Comparison of ENCODE assay signal across 1 cellular context in the genomic region with DNA sequence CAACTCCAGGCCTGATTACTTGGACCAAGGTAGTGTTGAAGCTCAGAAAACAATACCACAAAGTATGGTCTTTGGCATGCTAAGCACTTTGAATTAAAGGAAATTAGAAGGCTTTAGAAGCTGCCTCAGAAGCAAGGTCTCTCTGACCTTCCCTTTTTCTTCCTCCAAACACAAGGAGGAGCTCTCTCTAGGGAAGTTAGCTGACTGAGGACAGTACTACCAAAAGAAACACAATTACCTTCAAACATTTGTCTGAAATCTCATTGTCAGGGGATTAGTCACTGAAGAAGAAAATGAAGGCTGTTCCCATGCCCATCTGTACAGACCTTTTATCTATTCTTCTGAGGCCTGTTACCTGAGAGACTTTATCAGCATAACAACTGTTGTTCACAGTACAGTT.
TF ChIP-seq lines count a peak whose summit lies in the region.

No MANE protein-coding gene starts in this region.

TF ChIP-seq in GM23338, 12 proteins besides CTCF, POLR2A, EP300 and RAD21:
- TF ChIP-seq, protein P1, sequence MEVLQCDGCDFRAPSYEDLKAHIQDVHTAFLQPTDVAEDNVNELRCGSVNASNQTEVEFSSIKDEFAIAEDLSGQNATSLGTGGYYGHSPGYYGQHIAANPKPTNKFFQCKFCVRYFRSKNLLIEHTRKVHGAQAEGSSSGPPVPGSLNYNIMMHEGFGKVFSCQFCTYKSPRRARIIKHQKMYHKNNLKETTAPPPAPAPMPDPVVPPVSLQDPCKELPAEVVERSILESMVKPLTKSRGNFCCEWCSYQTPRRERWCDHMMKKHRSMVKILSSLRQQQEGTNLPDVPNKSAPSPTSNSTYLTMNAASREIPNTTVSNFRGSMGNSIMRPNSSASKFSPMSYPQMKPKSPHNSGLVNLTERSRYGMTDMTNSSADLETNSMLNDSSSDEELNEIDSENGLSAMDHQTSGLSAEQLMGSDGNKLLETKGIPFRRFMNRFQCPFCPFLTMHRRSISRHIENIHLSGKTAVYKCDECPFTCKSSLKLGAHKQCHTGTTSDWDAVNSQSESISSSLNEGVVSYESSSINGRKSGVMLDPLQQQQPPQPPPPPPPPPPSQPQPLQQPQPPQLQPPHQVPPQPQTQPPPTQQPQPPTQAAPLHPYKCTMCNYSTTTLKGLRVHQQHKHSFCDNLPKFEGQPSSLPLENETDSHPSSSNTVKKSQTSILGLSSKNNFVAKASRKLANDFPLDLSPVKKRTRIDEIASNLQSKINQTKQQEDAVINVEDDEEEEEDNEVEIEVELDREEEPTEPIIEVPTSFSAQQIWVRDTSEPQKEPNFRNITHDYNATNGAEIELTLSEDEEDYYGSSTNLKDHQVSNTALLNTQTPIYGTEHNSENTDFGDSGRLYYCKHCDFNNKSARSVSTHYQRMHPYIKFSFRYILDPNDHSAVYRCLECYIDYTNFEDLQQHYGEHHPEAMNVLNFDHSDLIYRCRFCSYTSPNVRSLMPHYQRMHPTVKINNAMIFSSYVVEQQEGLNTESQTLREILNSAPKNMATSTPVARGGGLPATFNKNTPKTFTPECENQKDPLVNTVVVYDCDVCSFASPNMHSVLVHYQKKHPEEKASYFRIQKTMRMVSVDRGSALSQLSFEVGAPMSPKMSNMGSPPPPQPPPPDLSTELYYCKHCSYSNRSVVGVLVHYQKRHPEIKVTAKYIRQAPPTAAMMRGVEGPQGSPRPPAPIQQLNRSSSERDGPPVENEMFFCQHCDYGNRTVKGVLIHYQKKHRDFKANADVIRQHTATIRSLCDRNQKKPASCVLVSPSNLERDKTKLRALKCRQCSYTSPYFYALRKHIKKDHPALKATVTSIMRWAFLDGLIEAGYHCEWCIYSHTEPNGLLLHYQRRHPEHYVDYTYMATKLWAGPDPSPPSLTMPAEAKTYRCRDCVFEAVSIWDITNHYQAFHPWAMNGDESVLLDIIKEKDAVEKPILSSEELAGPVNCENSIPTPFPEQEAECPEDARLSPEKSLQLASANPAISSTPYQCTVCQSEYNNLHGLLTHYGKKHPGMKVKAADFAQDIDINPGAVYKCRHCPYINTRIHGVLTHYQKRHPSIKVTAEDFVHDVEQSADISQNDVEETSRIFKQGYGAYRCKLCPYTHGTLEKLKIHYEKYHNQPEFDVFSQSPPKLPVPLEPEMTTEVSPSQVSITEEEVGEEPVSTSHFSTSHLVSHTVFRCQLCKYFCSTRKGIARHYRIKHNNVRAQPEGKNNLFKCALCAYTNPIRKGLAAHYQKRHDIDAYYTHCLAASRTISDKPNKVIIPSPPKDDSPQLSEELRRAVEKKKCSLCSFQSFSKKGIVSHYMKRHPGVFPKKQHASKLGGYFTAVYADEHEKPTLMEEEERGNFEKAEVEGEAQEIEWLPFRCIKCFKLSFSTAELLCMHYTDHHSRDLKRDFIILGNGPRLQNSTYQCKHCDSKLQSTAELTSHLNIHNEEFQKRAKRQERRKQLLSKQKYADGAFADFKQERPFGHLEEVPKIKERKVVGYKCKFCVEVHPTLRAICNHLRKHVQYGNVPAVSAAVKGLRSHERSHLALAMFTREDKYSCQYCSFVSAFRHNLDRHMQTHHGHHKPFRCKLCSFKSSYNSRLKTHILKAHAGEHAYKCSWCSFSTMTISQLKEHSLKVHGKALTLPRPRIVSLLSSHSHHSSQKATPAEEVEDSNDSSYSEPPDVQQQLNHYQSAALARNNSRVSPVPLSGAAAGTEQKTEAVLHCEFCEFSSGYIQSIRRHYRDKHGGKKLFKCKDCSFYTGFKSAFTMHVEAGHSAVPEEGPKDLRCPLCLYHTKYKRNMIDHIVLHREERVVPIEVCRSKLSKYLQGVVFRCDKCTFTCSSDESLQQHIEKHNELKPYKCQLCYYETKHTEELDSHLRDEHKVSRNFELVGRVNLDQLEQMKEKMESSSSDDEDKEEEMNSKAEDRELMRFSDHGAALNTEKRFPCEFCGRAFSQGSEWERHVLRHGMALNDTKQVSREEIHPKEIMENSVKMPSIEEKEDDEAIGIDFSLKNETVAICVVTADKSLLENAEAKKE (CRISPR knock-in tag; IDR thresholded peaks at IDR 0.05): no peak
- TF ChIP-seq STAT1 (IDR thresholded peaks at IDR 0.05; ENCODE audit: unreplicated experiment) (no peak), POLR2AphosphoS5 (IDR thresholded peaks at IDR 0.05; ENCODE audit: low read depth) (no peak), ZNF331 (CRISPR knock-in tag; IDR thresholded peaks at IDR 0.05; ENCODE audit: low read depth) (no peak), NANOG (IDR thresholded peaks at IDR 0.05; ENCODE audit: borderline replicate concordance) (no peak), EZH2phosphoT487 (IDR thresholded peaks at IDR 0.05; ENCODE audit: unreplicated experiment) (no peak), ZNF114 (CRISPR knock-in tag; IDR thresholded peaks at IDR 0.05) (no peak), JUNB (IDR thresholded peaks at IDR 0.05; ENCODE audit: unreplicated experiment) (no peak), CREB1 (CRISPR knock-in tag; IDR thresholded peaks at IDR 0.05; ENCODE audit: low read depth) (no peak), EZH2 (IDR thresholded peaks at IDR 0.05; ENCODE audit: low read depth, unreplicated experiment) (no peak)
- TF ChIP-seq, protein P2, sequence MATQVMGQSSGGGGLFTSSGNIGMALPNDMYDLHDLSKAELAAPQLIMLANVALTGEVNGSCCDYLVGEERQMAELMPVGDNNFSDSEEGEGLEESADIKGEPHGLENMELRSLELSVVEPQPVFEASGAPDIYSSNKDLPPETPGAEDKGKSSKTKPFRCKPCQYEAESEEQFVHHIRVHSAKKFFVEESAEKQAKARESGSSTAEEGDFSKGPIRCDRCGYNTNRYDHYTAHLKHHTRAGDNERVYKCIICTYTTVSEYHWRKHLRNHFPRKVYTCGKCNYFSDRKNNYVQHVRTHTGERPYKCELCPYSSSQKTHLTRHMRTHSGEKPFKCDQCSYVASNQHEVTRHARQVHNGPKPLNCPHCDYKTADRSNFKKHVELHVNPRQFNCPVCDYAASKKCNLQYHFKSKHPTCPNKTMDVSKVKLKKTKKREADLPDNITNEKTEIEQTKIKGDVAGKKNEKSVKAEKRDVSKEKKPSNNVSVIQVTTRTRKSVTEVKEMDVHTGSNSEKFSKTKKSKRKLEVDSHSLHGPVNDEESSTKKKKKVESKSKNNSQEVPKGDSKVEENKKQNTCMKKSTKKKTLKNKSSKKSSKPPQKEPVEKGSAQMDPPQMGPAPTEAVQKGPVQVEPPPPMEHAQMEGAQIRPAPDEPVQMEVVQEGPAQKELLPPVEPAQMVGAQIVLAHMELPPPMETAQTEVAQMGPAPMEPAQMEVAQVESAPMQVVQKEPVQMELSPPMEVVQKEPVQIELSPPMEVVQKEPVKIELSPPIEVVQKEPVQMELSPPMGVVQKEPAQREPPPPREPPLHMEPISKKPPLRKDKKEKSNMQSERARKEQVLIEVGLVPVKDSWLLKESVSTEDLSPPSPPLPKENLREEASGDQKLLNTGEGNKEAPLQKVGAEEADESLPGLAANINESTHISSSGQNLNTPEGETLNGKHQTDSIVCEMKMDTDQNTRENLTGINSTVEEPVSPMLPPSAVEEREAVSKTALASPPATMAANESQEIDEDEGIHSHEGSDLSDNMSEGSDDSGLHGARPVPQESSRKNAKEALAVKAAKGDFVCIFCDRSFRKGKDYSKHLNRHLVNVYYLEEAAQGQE (IDR thresholded peaks at IDR 0.05; ENCODE audit: unreplicated experiment): no peak
- TF ChIP-seq, protein P3, sequence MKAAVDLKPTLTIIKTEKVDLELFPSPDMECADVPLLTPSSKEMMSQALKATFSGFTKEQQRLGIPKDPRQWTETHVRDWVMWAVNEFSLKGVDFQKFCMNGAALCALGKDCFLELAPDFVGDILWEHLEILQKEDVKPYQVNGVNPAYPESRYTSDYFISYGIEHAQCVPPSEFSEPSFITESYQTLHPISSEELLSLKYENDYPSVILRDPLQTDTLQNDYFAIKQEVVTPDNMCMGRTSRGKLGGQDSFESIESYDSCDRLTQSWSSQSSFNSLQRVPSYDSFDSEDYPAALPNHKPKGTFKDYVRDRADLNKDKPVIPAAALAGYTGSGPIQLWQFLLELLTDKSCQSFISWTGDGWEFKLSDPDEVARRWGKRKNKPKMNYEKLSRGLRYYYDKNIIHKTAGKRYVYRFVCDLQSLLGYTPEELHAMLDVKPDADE (IDR thresholded peaks at IDR 0.05): no peak
TF ChIP-seq in GM23338: peak in this region for 0.
